8 cellular contexts compared by ENCODE assay signal in genomic region chr22:50530857-50531545, GRCh38. TPM values are rescaled to one million over a fixed set of nuclear protein-coding genes. Genes with fewer than 3 reads are reported as not detected.
DNase-seq lines count a peak whose midpoint lies in the region; FAIRE-seq and TF ChIP-seq lines count a peak whose summit lies in the region.

No MANE protein-coding gene starts in this region.

- H3K27ac ChIP-seq in duodenal mucosa (ENCODE audit: low read depth, low read length) (peak overlapping the region; percentile 99), mesenchymal stem cell (ENCODE audit: low read length, poor library complexity, severe bottlenecking) (no peak overlapping the region)

- POLR2A ChIA-PET in activated CD4-positive, alpha-beta T cell treated with anti-CD3 and anti-CD28 coated beads, Interleukin-2, amount 10 ng/mL, durations not matched to agents 7 days and 5 days (lab: Charles Lee), result no interaction called here

- H3K14ac ChIP-seq in mesenchymal stem cell (ENCODE audit: low read length in 2 of 2), result peak overlapping the region in 1 of 2 experiments; percentile 30

- peaks cover 35 to 37% of the 10 kb centered on the region in 2 donors for H3K4me1 ChIP-seq in duodenal mucosa (ENCODE audit: control insufficient read depth in 1 of 2, insufficient read depth in 2 of 2, low read length in 2 of 2)
- H3K4me1 ChIP-seq in mesenchymal stem cell (ENCODE audit: control insufficient read depth, insufficient read depth, low read depth, low read length), result peaks cover 48% of the 10 kb centered on the region

- peak overlapping the region; percentile 98 for H4K91ac ChIP-seq in mesenchymal stem cell (ENCODE audit: low read length)

- H3K4me3 ChIP-seq in duodenal mucosa (ENCODE audit: low read depth in 1 of 2, low read length in 2 of 2) (peak overlapping the region; percentile 66 to 85), mesenchymal stem cell (ENCODE audit: insufficient read depth in 1 of 2, low read depth in 1 of 2, low read length in 2 of 2) (peak overlapping the region in 1 of 2 experiments; percentile 85)

- H3K27ac Mint-ChIP-seq in activated CD4-positive, alpha-beta T cell treated with anti-CD3 and anti-CD28 coated beads, Interleukin-2, amount 10 ng/mL, durations not matched to agents 7 days and 5 days, result peak overlapping the region; percentile 100

- H3K4me1 Mint-ChIP-seq in activated CD4-positive, alpha-beta T cell treated with anti-CD3 and anti-CD28 coated beads, Interleukin-2, amount 10 ng/mL, durations not matched to agents 7 days and 5 days, result peaks cover 53% of the 10 kb centered on the region

- H2BK15ac ChIP-seq in mesenchymal stem cell (ENCODE audit: low read depth, poor library complexity, severe bottlenecking), result peak overlapping the region; percentile 98

- H3K27me3 ChIP-seq in duodenal mucosa (ENCODE audit: control insufficient read depth in 1 of 2, insufficient read depth in 2 of 2, low read length in 2 of 2) (no peaks in the 10 kb centered on the region), mesenchymal stem cell (ENCODE audit: control insufficient read depth in 1 of 2, insufficient read depth in 1 of 2, low read length in 2 of 2) (peaks cover 0 to 27% of the 10 kb centered on the region in 2 experiments)

- no peak overlapping the region for H2BK5ac ChIP-seq in mesenchymal stem cell (ENCODE audit: low read depth, low read length, poor library complexity, severe bottlenecking)

- H3K79me1 ChIP-seq in mesenchymal stem cell (replicated peaks; ENCODE audit: low read length, poor library complexity, severe bottlenecking), result peaks cover 5% of the 10 kb centered on the region

- H4K8ac ChIP-seq in mesenchymal stem cell (ENCODE audit: low read length), result peak overlapping the region; percentile 94

- DNase-seq in NCI-H1105 treated with DMSO at 0.1 percent for 48 hours (lab: John Stamatoyannopoulos, UW) (peak; percentile 53), mesenchymal stem cell (peak; percentile 91), NCI-H1048 (lab: John Stamatoyannopoulos, UW) (no peak), HTR-8/SVneo (ENCODE audit: insufficient read length, low spot score) (no peak)
- peak; percentile 89 for DNase-seq in activated CD4-positive, alpha-beta T cell treated with anti-CD3 and anti-CD28 coated beads, Interleukin-2, amount 10 ng/mL, durations not matched to agents 7 days and 5 days
- DNase-seq in stimulated activated CD8-positive, alpha-beta memory T cell treated with anti-CD3 and anti-CD28 coated beads, Interleukin-15, amount 100 ng/mL, for 24 hours (ENCODE audit: low read depth), result peak; percentile 56

- no peak overlapping the region for H3K23ac ChIP-seq in mesenchymal stem cell (ENCODE audit: low read length in 2 of 2)

- H2BK12ac ChIP-seq in mesenchymal stem cell (ENCODE audit: low read length in 2 of 2), result peak overlapping the region in 1 of 2 experiments; percentile 77

- peak overlapping the region; percentile 98 for H3K9ac ChIP-seq in duodenal mucosa (ENCODE audit: low read depth in 1 of 2, low read length in 2 of 2)
- H3K9ac ChIP-seq in mesenchymal stem cell (ENCODE audit: low read length), result peak overlapping the region; percentile 93

- H3K4me2 ChIP-seq in mesenchymal stem cell (ENCODE audit: low read length, poor library complexity, severe bottlenecking), result peak overlapping the region; percentile 87

- no peaks in the 10 kb centered on the region for H3K27me3 Mint-ChIP-seq in activated CD4-positive, alpha-beta T cell treated with anti-CD3 and anti-CD28 coated beads, Interleukin-2, amount 10 ng/mL, durations not matched to agents 7 days and 5 days

- H3K9me3 ChIP-seq in duodenal mucosa (ENCODE audit: control insufficient read depth in 1 of 2, low read length in 2 of 2), result no peaks in the 10 kb centered on the region
- H3K9me3 ChIP-seq in mesenchymal stem cell (ENCODE audit: control insufficient read depth, low read length), result no peaks in the 10 kb centered on the region

- H3K9me3 Mint-ChIP-seq in activated CD4-positive, alpha-beta T cell treated with anti-CD3 and anti-CD28 coated beads, Interleukin-2, amount 10 ng/mL, durations not matched to agents 7 days and 5 days, result no peaks in the 10 kb centered on the region

- CTCF ChIA-PET in activated CD4-positive, alpha-beta T cell treated with anti-CD3 and anti-CD28 coated beads, Interleukin-2, amount 10 ng/mL, durations not matched to agents 7 days and 5 days (lab: Charles Lee), result no interaction called here

- peak overlapping the region; percentile 96 for H3K4me3 Mint-ChIP-seq in activated CD4-positive, alpha-beta T cell treated with anti-CD3 and anti-CD28 coated beads, Interleukin-2, amount 10 ng/mL, durations not matched to agents 7 days and 5 days

- no peak overlapping the region for H2AFZ ChIP-seq in mesenchymal stem cell (ENCODE audit: low read depth, low read length)

- H3K4ac ChIP-seq in mesenchymal stem cell (ENCODE audit: low read depth in 1 of 2, low read length in 2 of 2), result peak overlapping the region; percentile 96

- peak; percentile 79 for TF ChIP-seq POLR2A in GM15510 (IDR thresholded peaks at IDR 0.05; ENCODE audit: borderline replicate concordance, extremely low read depth, insufficient read length)

- H3K36me3 ChIP-seq in duodenal mucosa (ENCODE audit: control insufficient read depth in 1 of 2, insufficient read depth in 2 of 2, low read length in 2 of 2), result no peaks in the 10 kb centered on the region
- peaks cover 0 to 3% of the 10 kb centered on the region in 2 experiments for H3K36me3 ChIP-seq in mesenchymal stem cell (ENCODE audit: control insufficient read depth in 1 of 2, insufficient read depth in 2 of 2, low read depth in 1 of 2, low read length in 2 of 2)

- WGBS in mesenchymal stem cell, result 16% methylated on average over 48 of the region's 53 CpGs

- peak overlapping the region; percentile 97 for H2BK120ac ChIP-seq in mesenchymal stem cell (ENCODE audit: low read depth, low read length)

- H3K36me3 Mint-ChIP-seq in activated CD4-positive, alpha-beta T cell treated with anti-CD3 and anti-CD28 coated beads, Interleukin-2, amount 10 ng/mL, durations not matched to agents 7 days and 5 days (ENCODE audit: low read depth), result peaks cover 36% of the 10 kb centered on the region

- no peak overlapping the region for H2AK5ac ChIP-seq in mesenchymal stem cell (ENCODE audit: low read length, severe bottlenecking)

- no peak for FAIRE-seq in HTR-8/SVneo (lab: Jason Lieb, UNC)

- H3K18ac ChIP-seq in mesenchymal stem cell (ENCODE audit: low read depth in 1 of 2, low read length in 2 of 2), result peak overlapping the region; percentile 92 to 95

RNA-seq across cellular contexts. Expression of gene TYMP, which starts 1.2 kb away (rescaled TPM):
- total RNA-seq in activated CD4-positive, alpha-beta T cell treated with anti-CD3 and anti-CD28 coated beads, Interleukin-2, amount 10 ng/mL, durations not matched to agents 7 days and 5 days, result 100 to 1,000 TPM in 1 of 2 experiments, 10 to 100 TPM in 1; 92.2 to 126 TPM
- 18.0 TPM for polyA plus RNA-seq in mesenchymal stem cell (2013, experiment 1 of 2)
- 17.4 TPM for polyA plus RNA-seq in mesenchymal stem cell (2013, experiment 2 of 2)

RNA-seq across cellular contexts. Expression of gene SCO2, which starts 5.6 kb away (rescaled TPM):
- 10 to 100 TPM in 1 of 2 experiments, 1 to 10 TPM in 1; 2.8 to 10.5 TPM for total RNA-seq in activated CD4-positive, alpha-beta T cell treated with anti-CD3 and anti-CD28 coated beads, Interleukin-2, amount 10 ng/mL, durations not matched to agents 7 days and 5 days
- polyA plus RNA-seq in mesenchymal stem cell (2013, experiment 1 of 2), result 0.41 TPM
- polyA plus RNA-seq in mesenchymal stem cell (2013, experiment 2 of 2), result 0.84 TPM

RNA-seq across cellular contexts. Expression of gene KLHDC7B, which starts 14.7 kb away (rescaled TPM):
- total RNA-seq in activated CD4-positive, alpha-beta T cell treated with anti-CD3 and anti-CD28 coated beads, Interleukin-2, amount 10 ng/mL, durations not matched to agents 7 days and 5 days, result 10 to 100 TPM; 15.6 to 16.0 TPM
- polyA plus RNA-seq in mesenchymal stem cell (2013, experiment 1 of 2), result 0.48 TPM
- polyA plus RNA-seq in mesenchymal stem cell (2013, experiment 2 of 2), result 0.51 TPM

RNA-seq across cellular contexts. Expression of gene NCAPH2, which starts 23.0 kb away (rescaled TPM):
- 100 to 1,000 TPM; 110 to 133 TPM for total RNA-seq in activated CD4-positive, alpha-beta T cell treated with anti-CD3 and anti-CD28 coated beads, Interleukin-2, amount 10 ng/mL, durations not matched to agents 7 days and 5 days
- polyA plus RNA-seq in mesenchymal stem cell (2013, experiment 1 of 2), result 11.7 TPM
- 9.7 TPM for polyA plus RNA-seq in mesenchymal stem cell (2013, experiment 2 of 2)

RNA-seq across cellular contexts. Expression of gene LMF2, which starts 23.5 kb away (rescaled TPM):
- 100 to 1,000 TPM; 130 to 139 TPM for total RNA-seq in activated CD4-positive, alpha-beta T cell treated with anti-CD3 and anti-CD28 coated beads, Interleukin-2, amount 10 ng/mL, durations not matched to agents 7 days and 5 days
- 81.8 TPM for polyA plus RNA-seq in mesenchymal stem cell (2013, experiment 1 of 2)
- 79.8 TPM for polyA plus RNA-seq in mesenchymal stem cell (2013, experiment 2 of 2)

Comparison
In these comparisons a context has a peak if more than half of its experiments do, and no peak if none do; other contexts are left out.
1. DNase-seq: peak in NCI-H1105 treated with DMSO at 0.1 percent for 48 hours (single experiment), activated CD4-positive, alpha-beta T cell treated with anti-CD3 and anti-CD28 coated beads, Interleukin-2, amount 10 ng/mL, durations not matched to agents 7 days and 5 days (single experiment), mesenchymal stem cell (single experiment) and stimulated activated CD8-positive, alpha-beta memory T cell treated with anti-CD3 and anti-CD28 coated beads, Interleukin-15, amount 100 ng/mL, for 24 hours (single experiment); none in NCI-H1048 (single experiment) and HTR-8/SVneo (single experiment).